15 cellular contexts compared by ENCODE assay signal in genomic region chr22:49094151-49094550, GRCh38.
"Had no signal": no experiment of that assay in that cellular context is flagged by ENCODE, and none has a peak within 500 bp of the region (broad histone marks: within the 10 kb centered on the region; RNA-seq: fewer than 3 reads in every experiment).

No MANE protein-coding gene starts in this region.

- H3K27ac Mint-ChIP-seq: activated CD4-positive, alpha-beta T cell treated with anti-CD3 and anti-CD28 coated beads, Interleukin-2, amount 10 ng/mL, durations not matched to agents 24 days and 14 days; activated CD8-positive, alpha-beta T cell treated with anti-CD3 and anti-CD28 coated beads for 36 hours; activated T-cell treated with anti-CD3 and anti-CD28 coated beads, Interleukin-2, amount 50 U/mL, for 24 hours; activated T-helper 2 cell treated with anti-CD3 and anti-CD28 coated beads, Interferon-gamma antibody, Interleukin-2, Interleukin-4, amounts not matched to agents 10 μg/mL and 5 μg/mL and 100 μg/mL, durations not matched to agents 14 hours and 24 hours and 36 hours; natural killer cell had no signal

- H3K4me1 Mint-ChIP-seq: activated CD4-positive, alpha-beta T cell treated with anti-CD3 and anti-CD28 coated beads, Interleukin-2, amount 10 ng/mL, durations not matched to agents 24 days and 14 days; natural killer cell had no signal

- H3K4me3 ChIP-seq: body of pancreas, hepatocyte, lung, pancreas, sigmoid colon, thyroid gland had no signal

- H3K9me3 Mint-ChIP-seq: activated CD4-positive, alpha-beta T cell treated with anti-CD3 and anti-CD28 coated beads, Interleukin-2, amount 10 ng/mL, durations not matched to agents 24 days and 14 days; activated CD8-positive, alpha-beta T cell treated with anti-CD3 and anti-CD28 coated beads for 36 hours; activated T-cell treated with anti-CD3 and anti-CD28 coated beads, Interleukin-2, amount 50 U/mL, for 24 hours; activated T-helper 2 cell treated with anti-CD3 and anti-CD28 coated beads, Interferon-gamma antibody, Interleukin-2, Interleukin-4, amounts not matched to agents 10 μg/mL and 5 μg/mL and 100 μg/mL, durations not matched to agents 14 hours and 24 hours and 36 hours; natural killer cell had no signal

- H3K27me3 ChIP-seq: body of pancreas, hepatocyte, pancreas, thyroid gland had no signal

- H3K4me1 ChIP-seq: body of pancreas, pancreas, sigmoid colon, thyroid gland had no signal

- H3K4me3 Mint-ChIP-seq: activated CD4-positive, alpha-beta T cell treated with anti-CD3 and anti-CD28 coated beads, Interleukin-2, amount 10 ng/mL, durations not matched to agents 24 days and 14 days; activated CD8-positive, alpha-beta T cell treated with anti-CD3 and anti-CD28 coated beads for 36 hours; activated T-cell treated with anti-CD3 and anti-CD28 coated beads, Interleukin-2, amount 50 U/mL, for 24 hours; natural killer cell had no signal

- DNase-seq: activated CD4-positive, alpha-beta T cell treated with anti-CD3 and anti-CD28 coated beads, Interleukin-2, amount 10 ng/mL, durations not matched to agents 24 days and 14 days; activated CD8-positive, alpha-beta T cell treated with anti-CD3 and anti-CD28 coated beads for 36 hours; activated naive CD4-positive, alpha-beta T cell treated with Interleukin-2 at 50 U/mL for 16 hours; activated T-cell treated with anti-CD3 and anti-CD28 coated beads, Interleukin-2, amount 50 U/mL, for 24 hours; body of pancreas; left colon; natural killer cell; pancreas; sigmoid colon; stimulated activated CD4-positive, alpha-beta T cell treated with anti-CD3 and anti-CD28 coated beads, Interleukin-4, amount 100 ng/mL, for 4 hours; stimulated activated naive CD4-positive, alpha-beta T cell; thyroid gland had no signal

- H3K9me3 ChIP-seq: body of pancreas, pancreas, sigmoid colon, thyroid gland had no signal

- ATAC-seq: activated CD8-positive, alpha-beta T cell treated with anti-CD3 and anti-CD28 coated beads for 36 hours; body of pancreas; left colon; natural killer cell; pancreas had no signal

- H3K36me3 ChIP-seq: pancreas, sigmoid colon, thyroid gland had no signal

- H3K27ac ChIP-seq: body of pancreas, hepatocyte, pancreas, sigmoid colon, thyroid gland had no signal

- H3K27me3 Mint-ChIP-seq: activated CD4-positive, alpha-beta T cell treated with anti-CD3 and anti-CD28 coated beads, Interleukin-2, amount 10 ng/mL, durations not matched to agents 24 days and 14 days; activated CD8-positive, alpha-beta T cell treated with anti-CD3 and anti-CD28 coated beads for 36 hours; activated T-cell treated with anti-CD3 and anti-CD28 coated beads, Interleukin-2, amount 50 U/mL, for 24 hours had no signal

- H3K36me3 Mint-ChIP-seq: natural killer cell had no signal
